1 cellular context compared by ENCODE assay signal in genomic region chr9:124266139-124266825, GRCh38.
TF ChIP-seq lines count a peak whose summit lies in the region.

No MANE protein-coding gene starts in this region.

TF ChIP-seq in endothelial cell of umbilical vein, 7 proteins besides CTCF, POLR2A, EP300 and RAD21:
- TF ChIP-seq EZH2 (IDR thresholded peaks at IDR 0.05; ENCODE audit: borderline replicate concordance, low read depth, low read length, severe bottlenecking) = no peak
- TF ChIP-seq MYC (IDR thresholded peaks at IDR 0.05; ENCODE audit: low read depth, low read length) = no peak
- no peak for TF ChIP-seq GATA2 (IDR thresholded peaks at IDR 0.05; ENCODE audit: insufficient read depth, insufficient read length, low read depth, low read length)
- TF ChIP-seq JUN (IDR thresholded peaks at IDR 0.05; ENCODE audit: borderline replicate concordance, insufficient read depth, insufficient read length, low read depth) = no peak
